Comparison of ENCODE assay signal across 18 cellular contexts in the genomic region with DNA sequence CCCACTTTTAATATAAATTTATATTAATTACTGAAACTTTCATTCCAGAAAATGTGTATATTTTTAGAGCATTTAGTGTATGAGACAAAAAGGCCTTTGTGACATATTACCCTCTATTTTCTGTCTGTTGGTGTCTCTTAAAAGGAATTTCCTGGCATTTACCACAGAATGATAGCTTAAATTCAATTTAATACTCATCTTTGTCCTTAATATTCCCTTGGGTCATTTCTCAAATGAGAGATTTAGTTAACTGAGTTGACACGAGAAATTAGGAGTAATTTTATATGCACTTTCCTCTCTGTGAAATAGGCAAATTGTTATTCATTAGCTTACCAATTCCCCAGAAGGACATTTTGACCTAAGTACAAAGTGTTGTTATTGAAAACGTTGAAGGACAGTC.
"Had no signal": no experiment of that assay in that cellular context is flagged by ENCODE, and none has a peak within 500 bp of the region (broad histone marks: within the 10 kb centered on the region; RNA-seq: fewer than 3 reads in every experiment).

No MANE protein-coding gene starts in this region.

- H3K36me3 ChIP-seq: esophagus muscularis mucosa, gastrocnemius medialis, heart right ventricle, left lung, lower lobe of right lung had no signal

- ATAC-seq: foreskin keratinocyte, heart right ventricle, left ventricle myocardium superior, lower lobe of right lung, mucosa of descending colon had no signal

- DNase-seq: dermis blood vessel endothelial cell; dorsolateral prefrontal cortex; effector CD4-positive, alpha-beta T cell; effector memory CD4-positive, alpha-beta T cell; foreskin keratinocyte; gastrocnemius medialis; glutamatergic neuron; head of caudate nucleus; heart right ventricle; hippocampal formation; left cardiac atrium; left lung; left ventricle myocardium superior; lower lobe of right lung; mesenchymal stem cell; mucosa of descending colon had no signal

- H3K27me3 ChIP-seq: dorsolateral prefrontal cortex, esophagus muscularis mucosa, foreskin keratinocyte, gastrocnemius medialis, heart right ventricle, left lung had no signal

- H3K4me1 ChIP-seq: esophagus muscularis mucosa, gastrocnemius medialis, heart right ventricle, lower lobe of right lung had no signal

- H3K4me3 ChIP-seq: coronary artery, dorsolateral prefrontal cortex, esophagus muscularis mucosa, gastrocnemius medialis, heart right ventricle, left lung, lower lobe of right lung, mucosa of descending colon had no signal

- H3K9me3 ChIP-seq: esophagus muscularis mucosa, gastrocnemius medialis, left lung, lower lobe of right lung, mucosa of descending colon had no signal

- H3K27ac ChIP-seq: coronary artery, dorsolateral prefrontal cortex, esophagus muscularis mucosa, foreskin keratinocyte, heart right ventricle, left lung, lower lobe of right lung had no signal
